10 cellular contexts compared by ENCODE assay signal in the genomic region with DNA sequence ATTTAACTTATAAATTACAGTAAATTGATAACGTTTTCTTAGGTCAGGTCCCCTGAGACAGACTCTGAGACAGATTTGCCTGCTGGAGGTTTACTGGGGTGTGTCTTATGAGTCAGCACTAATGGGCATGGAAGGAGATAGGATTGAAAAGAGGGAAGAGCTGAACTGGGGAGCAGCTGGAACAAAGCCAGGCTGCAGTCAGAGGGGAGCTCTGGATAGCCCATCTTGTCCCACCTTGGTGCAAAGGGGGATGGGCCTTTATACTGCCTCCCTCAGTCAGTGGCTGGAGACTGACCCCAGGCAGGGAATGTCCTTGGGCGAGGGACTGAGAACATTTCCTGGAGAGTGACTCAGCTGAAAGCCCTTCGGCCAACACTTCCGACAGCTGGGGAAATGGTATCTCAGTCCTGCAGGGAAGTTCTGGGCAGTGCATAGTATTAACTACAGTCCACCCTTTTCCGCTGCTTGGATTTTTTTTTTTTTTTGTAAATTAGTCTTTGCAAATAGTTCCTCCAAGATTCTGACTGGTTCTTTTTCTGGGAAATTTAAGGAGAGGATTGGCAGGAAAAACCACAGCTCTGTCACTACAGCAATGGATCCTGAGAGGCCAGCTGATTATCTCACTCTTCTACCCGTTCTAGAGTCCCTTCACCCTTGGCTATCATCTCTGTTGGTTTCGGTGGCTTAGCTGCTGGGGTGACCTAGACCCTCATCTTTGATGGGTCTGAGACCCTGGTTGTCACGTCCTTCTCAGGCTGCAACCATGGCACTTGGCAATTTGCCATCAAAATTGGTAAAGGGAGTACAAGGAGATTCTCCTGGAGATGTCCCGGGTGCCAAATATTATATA. TPM values are rescaled to one million over a fixed set of nuclear protein-coding genes. Genes with fewer than 3 reads are reported as not detected.
A peak's percentile ranks its signal among the peaks of the same experiment; 100 is the strongest.
DNase-seq lines count a peak whose midpoint lies in the region.
"Had no signal": no experiment of that assay in that cellular context is flagged by ENCODE, and none has a peak within 500 bp of the region (broad histone marks: within the 10 kb centered on the region; RNA-seq: fewer than 3 reads in every experiment).

No MANE protein-coding gene starts in this region.

- intact Hi-C loops in posterior vena cava (cut with DNase I), result no loop called here
- intact Hi-C loops in activated CD4-positive, alpha-beta T cell treated with anti-CD3 and anti-CD28 coated beads, Interleukin-2, amount 10 ng/mL, durations not matched to agents 24 days and 14 days (cut with micrococcal nuclease), result no loop called here

- no peaks in the 10 kb centered on the region for H3K4me1 Mint-ChIP-seq in activated CD4-positive, alpha-beta T cell treated with anti-CD3 and anti-CD28 coated beads, Interleukin-2, amount 10 ng/mL, durations not matched to agents 24 days and 14 days
- H3K4me1 Mint-ChIP-seq: activated B cell treated with CpG ODN at 0.5 μM for 24 hours had no signal

- H3K4me3 Mint-ChIP-seq in activated CD4-positive, alpha-beta T cell treated with anti-CD3 and anti-CD28 coated beads, Interleukin-2, amount 10 ng/mL, durations not matched to agents 24 days and 14 days, result no peak overlapping the region
- H3K4me3 Mint-ChIP-seq: activated B cell treated with CpG ODN at 0.5 μM for 24 hours had no signal

- no peak overlapping the region for H3K27ac Mint-ChIP-seq in activated CD4-positive, alpha-beta T cell treated with anti-CD3 and anti-CD28 coated beads, Interleukin-2, amount 10 ng/mL, durations not matched to agents 24 days and 14 days
- H3K27ac Mint-ChIP-seq: activated B cell treated with CpG ODN at 0.5 μM for 24 hours had no signal

- no peaks in the 10 kb centered on the region for H3K36me3 Mint-ChIP-seq in activated CD4-positive, alpha-beta T cell treated with anti-CD3 and anti-CD28 coated beads, Interleukin-2, amount 10 ng/mL, durations not matched to agents 24 days and 14 days (ENCODE audit: low read depth)

- DNase-seq in EL (peak; percentile 95), SW 1271 (lab: John Stamatoyannopoulos, UW) (peak; percentile 41 to 82), glomerular visceral epithelial cell (ENCODE audit: extremely low spot score) (peak; percentile 81), posterior vena cava (ENCODE audit: low spot score) (peak; percentile 90), D341Med (ENCODE audit: low spot score) (no peak), activated gamma-delta T cell (lab: John Stamatoyannopoulos, UW) (no peak)
- DNase-seq in activated CD4-positive, alpha-beta T cell treated with anti-CD3 and anti-CD28 coated beads, Interleukin-2, amount 50 U/mL, for 48 hours, result no peak
- DNase-seq in activated CD4-positive, alpha-beta T cell treated with anti-CD3 and anti-CD28 coated beads, Interleukin-2, amount 10 ng/mL, durations not matched to agents 24 days and 14 days, result no peak
- DNase-seq: activated B cell treated with CpG ODN at 0.5 μM for 24 hours; stimulated activated CD4-positive, alpha-beta T cell treated with anti-CD3 and anti-CD28 coated beads, Interleukin-12 subunit alpha, Interleukin-12 subunit beta, amount 100 ng/mL, for 4 hours had no signal

- no peaks in the 10 kb centered on the region for H3K9me3 Mint-ChIP-seq in activated CD4-positive, alpha-beta T cell treated with anti-CD3 and anti-CD28 coated beads, Interleukin-2, amount 10 ng/mL, durations not matched to agents 24 days and 14 days
- H3K9me3 Mint-ChIP-seq: activated B cell treated with CpG ODN at 0.5 μM for 24 hours had no signal

- no peaks in the 10 kb centered on the region for H3K27me3 Mint-ChIP-seq in activated CD4-positive, alpha-beta T cell treated with anti-CD3 and anti-CD28 coated beads, Interleukin-2, amount 10 ng/mL, durations not matched to agents 24 days and 14 days

RNA-seq across cellular contexts. Expression of a gene that starts 39.2 kb away (rescaled TPM):
- total RNA-seq in posterior vena cava, result 10 to 100 TPM; 47.8 to 56.4 TPM
- total RNA-seq in activated CD4-positive, alpha-beta T cell treated with anti-CD3 and anti-CD28 coated beads, Interleukin-2, amount 10 ng/mL, durations not matched to agents 24 days and 14 days, result 1.2 TPM in 2 replicates

Comparison
In these comparisons a context has a peak if more than half of its experiments do, and no peak if none do; other contexts are left out.
1. DNase-seq: peak in EL (single experiment), SW 1271 (2 of 2), glomerular visceral epithelial cell (single experiment) and posterior vena cava (single experiment); none in D341Med (single experiment), activated CD4-positive, alpha-beta T cell treated with anti-CD3 and anti-CD28 coated beads, Interleukin-2, amount 50 U/mL, for 48 hours (0 of 2), activated CD4-positive, alpha-beta T cell treated with anti-CD3 and anti-CD28 coated beads, Interleukin-2, amount 10 ng/mL, durations not matched to agents 24 days and 14 days (single experiment) and activated gamma-delta T cell (single experiment).
2. RNA of a gene that starts 39.2 kb away (total RNA-seq): 47.8 to 56.4 TPM in posterior vena cava; 1.2 TPM in activated CD4-positive, alpha-beta T cell treated with anti-CD3 and anti-CD28 coated beads, Interleukin-2, amount 10 ng/mL, durations not matched to agents 24 days and 14 days; every median in the first group is over 10 times any median in the second.